ENCODE assay signal across 23 cellular contexts in genomic region chr2:85898881-85899280, GRCh38. TPM values are rescaled to one million over a fixed set of nuclear protein-coding genes. Genes with fewer than 3 reads are reported as not detected.
DNase-seq lines count a peak whose midpoint lies in the region; ATAC-seq and TF ChIP-seq lines count a peak whose summit lies in the region.
"Had no signal": no experiment of that assay in that cellular context is flagged by ENCODE, and none has a peak within 500 bp of the region (broad histone marks: within the 10 kb centered on the region; RNA-seq: fewer than 3 reads in every experiment).

No MANE protein-coding gene starts in this region.

- no peaks in the 10 kb centered on the region for H3K27me3 Mint-ChIP-seq in natural killer cell (ENCODE audit: low read depth in 2 of 2)
- no peaks in the 10 kb centered on the region for H3K27me3 Mint-ChIP-seq in natural killer cell treated with Interleukin-12 subunit alpha and Interleukin-12 subunit beta and Interleukin-15 and Interleukin-18, amount 100 ng/mL, for 72 hours
- peaks cover 0 to 2% of the 10 kb centered on the region in 2 donors for H3K27me3 Mint-ChIP-seq in CD8-positive, alpha-beta memory T cell
- peaks cover 0 to 2% (median 0%) of the 10 kb centered on the region in 3 donors for H3K27me3 Mint-ChIP-seq in immature natural killer cell (ENCODE audit: low read depth in 3 of 3)
- H3K27me3 Mint-ChIP-seq: B cell had no signal

- DNase-seq in natural killer cell (no peak), immature natural killer cell (no peak), superior temporal gyrus (ENCODE audit: extremely low spot score) (no peak), prostate gland (ENCODE audit: low spot score) (no peak), NCI-H1694 (lab: John Stamatoyannopoulos, UW) (no peak)
- no peak for DNase-seq in natural killer cell treated with Interleukin-12 subunit alpha and Interleukin-12 subunit beta and Interleukin-15 and Interleukin-18, amount 100 ng/mL, for 72 hours (ENCODE audit: low spot score)
- DNase-seq in CD8-positive, alpha-beta memory T cell, result no peak
- DNase-seq: COR-L47, KBM-7, NCI-H1048, NCI-H1417 treated with DMSO at 0.1 percent for 48 hours, NCI-H187, NCI-H2081 treated with DMSO at 0.1 percent for 48 hours, NCI-H2171, NCI-H226, NCI-H510A, NCI-H69, RPMI8226, SHP77 treated with DMSO at 0.1 percent for 48 hours had no signal

- ATAC-seq in natural killer cell, result no peak
- ATAC-seq in natural killer cell treated with Interleukin-12 subunit alpha and Interleukin-12 subunit beta and Interleukin-15 and Interleukin-18, amount 100 ng/mL, for 72 hours, result no peak
- ATAC-seq: HCT116 had no signal

- no peaks in the 10 kb centered on the region for H3K36me3 Mint-ChIP-seq in natural killer cell
- peaks cover 5% of the 10 kb centered on the region for H3K36me3 Mint-ChIP-seq in natural killer cell treated with Interleukin-12 subunit alpha and Interleukin-12 subunit beta and Interleukin-15 and Interleukin-18, amount 100 ng/mL, for 72 hours
- H3K36me3 Mint-ChIP-seq in CD8-positive, alpha-beta memory T cell, result peaks cover 0 to 5% (median 4%) of the 10 kb centered on the region in 3 donors
- peaks cover 0 to 15% (median 0%) of the 10 kb centered on the region in 3 donors for H3K36me3 Mint-ChIP-seq in immature natural killer cell

- no peak for TF ChIP-seq POLR2A in prostate gland (IDR thresholded peaks at IDR 0.05)

- no peak overlapping the region for H3K4me3 Mint-ChIP-seq in natural killer cell
- H3K4me3 Mint-ChIP-seq in natural killer cell treated with Interleukin-12 subunit alpha and Interleukin-12 subunit beta and Interleukin-15 and Interleukin-18, amount 100 ng/mL, for 72 hours, result no peak overlapping the region
- H3K4me3 Mint-ChIP-seq in CD8-positive, alpha-beta memory T cell, result no peak overlapping the region
- no peak overlapping the region for H3K4me3 Mint-ChIP-seq in immature natural killer cell
- H3K4me3 Mint-ChIP-seq: B cell, CD14-positive monocyte had no signal

- CTCF ChIA-PET in CD8-positive, alpha-beta memory T cell (lab: Charles Lee), result interaction anchor here (0.7 to 4.9 kb wide), 2 partner anchors 10 to 68 kb away, joined by 3 to 28 read pairs; partner anchors contain the start of gene ST3GAL5

- H3K4me1 ChIP-seq in CD8-positive, alpha-beta memory T cell (ENCODE audit: insufficient read depth, low read length), result no peaks in the 10 kb centered on the region
- no peaks in the 10 kb centered on the region for H3K4me1 ChIP-seq in prostate gland (replicated peaks)

- intact Hi-C loops in natural killer cell (cut with micrococcal nuclease), result no loop called here
- intact Hi-C loops in prostate gland (cut with DNase I), result no loop called here

- H3K9me3 ChIP-seq in CD8-positive, alpha-beta memory T cell (ENCODE audit: low read length), result no peaks in the 10 kb centered on the region
- H3K9me3 ChIP-seq in prostate gland, result no peaks in the 10 kb centered on the region

- TF ChIP-seq CTCF in natural killer cell (IDR thresholded peaks at IDR 0.05), result no peak
- no peak for TF ChIP-seq CTCF in prostate gland (IDR thresholded peaks at IDR 0.05)

- no peaks in the 10 kb centered on the region for H3K36me3 ChIP-seq in CD8-positive, alpha-beta memory T cell (ENCODE audit: insufficient read depth, low read length)
- no peaks in the 10 kb centered on the region for H3K36me3 ChIP-seq in prostate gland

- no peak overlapping the region for H3K4me3 ChIP-seq in CD8-positive, alpha-beta memory T cell (ENCODE audit: low read length)
- no peak overlapping the region for H3K4me3 ChIP-seq in prostate gland
- H3K4me3 ChIP-seq: SK-N-MC had no signal

- H3K27ac ChIP-seq in CD8-positive, alpha-beta memory T cell (ENCODE audit: low read depth, low read length), result no peak overlapping the region
- H3K27ac ChIP-seq in prostate gland, result no peak overlapping the region
- H3K27ac ChIP-seq: SK-N-MC had no signal

- H3K27ac Mint-ChIP-seq in natural killer cell (peak overlapping the region; percentile 2 to 50), immature natural killer cell (peak overlapping the region in 5 of 6 donors; percentile 33 to 75 (median 64))
- H3K27ac Mint-ChIP-seq in natural killer cell treated with Interleukin-12 subunit alpha and Interleukin-12 subunit beta and Interleukin-15 and Interleukin-18, amount 100 ng/mL, for 72 hours, result peak overlapping the region in 1 of 2 donors; percentile 21
- peak overlapping the region in 6 of 8 donors; percentile 13 to 88 (median 41) for H3K27ac Mint-ChIP-seq in CD8-positive, alpha-beta memory T cell
- H3K27ac Mint-ChIP-seq: B cell, CD14-positive monocyte had no signal

- WGBS in prostate gland, result 100% methylated on average over 1 of the region's 1 CpG

- peaks cover 14 to 31% of the 10 kb centered on the region in 2 donors for H3K4me1 Mint-ChIP-seq in natural killer cell
- H3K4me1 Mint-ChIP-seq in natural killer cell treated with Interleukin-12 subunit alpha and Interleukin-12 subunit beta and Interleukin-15 and Interleukin-18, amount 100 ng/mL, for 72 hours (ENCODE audit: low read depth in 2 of 2), result peaks cover 21 to 33% of the 10 kb centered on the region in 2 donors
- peaks cover 18 to 24% (median 20%) of the 10 kb centered on the region in 3 donors for H3K4me1 Mint-ChIP-seq in CD8-positive, alpha-beta memory T cell
- H3K4me1 Mint-ChIP-seq in immature natural killer cell, result peaks cover 28 to 34% of the 10 kb centered on the region in 2 donors

- H3K27me3 ChIP-seq in CD8-positive, alpha-beta memory T cell (ENCODE audit: insufficient read depth, low read length, poor library complexity, severe bottlenecking), result no peaks in the 10 kb centered on the region
- H3K27me3 ChIP-seq in prostate gland (replicated peaks; ENCODE audit: insufficient read depth), result no peaks in the 10 kb centered on the region

- POLR2A ChIA-PET in CD8-positive, alpha-beta memory T cell (lab: Charles Lee), result no interaction called here

- no peaks in the 10 kb centered on the region for H3K9me3 Mint-ChIP-seq in natural killer cell
- peaks cover 6% of the 10 kb centered on the region for H3K9me3 Mint-ChIP-seq in natural killer cell treated with Interleukin-12 subunit alpha and Interleukin-12 subunit beta and Interleukin-15 and Interleukin-18, amount 100 ng/mL, for 72 hours
- no peaks in the 10 kb centered on the region for H3K9me3 Mint-ChIP-seq in CD8-positive, alpha-beta memory T cell
- H3K9me3 Mint-ChIP-seq in immature natural killer cell, result no peaks in the 10 kb centered on the region

RNA-seq across cellular contexts. Expression of gene ST3GAL5, which starts 10.1 kb away (rescaled TPM):
- total RNA-seq in natural killer cell, result 10 to 100 TPM; 54.6 to 72.4 (median 66.1) TPM
- 10 to 100 TPM; 28.9 to 31.8 TPM for total RNA-seq in natural killer cell treated with Interleukin-12 subunit alpha and Interleukin-12 subunit beta and Interleukin-15 and Interleukin-18, amount 100 ng/mL, for 72 hours
- total RNA-seq in CD8-positive, alpha-beta memory T cell, result 10 to 100 TPM; 11.1 to 11.2 TPM
- 21.8 TPM for polyA plus RNA-seq in CD8-positive, alpha-beta memory T cell
- polyA plus RNA-seq in immature natural killer cell, result 10 to 100 TPM; 15.0 to 20.9 (median 19.9) TPM
- 10 to 100 TPM; 24.7 to 38.6 TPM for total RNA-seq in prostate gland
